ENCODE assay signal across 8 cellular contexts in the genomic region with DNA sequence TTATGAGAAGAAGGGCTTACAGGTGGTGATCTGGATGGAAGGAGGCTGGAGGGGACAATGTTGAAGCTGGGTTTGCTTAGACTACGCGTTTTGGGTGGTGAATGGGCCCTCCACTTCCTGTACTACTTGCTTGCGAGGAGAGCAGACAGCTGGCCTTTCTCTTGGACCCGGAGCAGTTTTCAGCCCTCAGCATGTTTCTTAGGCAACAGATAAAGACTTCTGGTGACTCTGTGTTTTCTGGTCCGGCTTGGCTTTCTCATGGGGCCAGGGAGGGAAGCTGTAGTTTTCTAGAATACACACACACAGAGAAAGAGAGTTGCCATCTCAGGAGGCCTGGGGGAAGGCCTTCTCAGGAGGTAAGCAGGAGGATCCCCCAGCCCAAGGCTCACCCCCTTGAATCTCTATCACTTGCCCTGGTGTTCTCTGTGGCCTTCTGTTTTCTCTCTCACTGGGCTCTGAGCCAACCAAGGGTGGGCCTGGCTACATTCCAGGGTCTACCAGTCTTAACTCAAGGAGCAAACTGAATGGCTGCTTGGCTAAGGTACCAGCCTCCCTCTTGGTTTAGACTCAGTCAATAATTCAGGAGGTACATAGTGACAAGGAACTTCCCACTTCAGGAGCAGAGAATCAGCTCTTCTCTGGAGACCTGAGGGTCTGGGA. TPM values are rescaled to one million over a fixed set of nuclear protein-coding genes. Genes with fewer than 3 reads are reported as not detected.
DNase-seq lines count a peak whose midpoint lies in the region; FAIRE-seq and TF ChIP-seq lines count a peak whose summit lies in the region.
"Had no signal": no experiment of that assay in that cellular context is flagged by ENCODE, and none has a peak within 500 bp of the region (broad histone marks: within the 10 kb centered on the region; RNA-seq: fewer than 3 reads in every experiment).

No MANE protein-coding gene starts in this region.

- H3K4me3 ChIP-seq in Peyer's patch (peak overlapping the region in 1 of 4 donors; percentile 4), esophagus squamous epithelium (peak overlapping the region in 1 of 4 donors; percentile 13)

- H3K27me3 ChIP-seq in Peyer's patch (no peaks in the 10 kb centered on the region), esophagus squamous epithelium (no peaks in the 10 kb centered on the region)

- DNase-seq in HT-29 (ENCODE audit: low spot score) = peak; percentile 45
- peak in 2 of 3 donors; percentile 36 to 54 for DNase-seq in Peyer's patch
- no peak for DNase-seq in esophagus squamous epithelium (lab: John Stamatoyannopoulos, UW)
- peak; percentile 21 for DNase-seq in renal cortical epithelial cell (ENCODE audit: low read depth)
- DNase-seq in germinal center (ENCODE audit: low spot score) = no peak
- no peak for DNase-seq in NCI-H345 treated with DMSO at 0.1 percent for 48 hours (lab: John Stamatoyannopoulos, UW; ENCODE audit: unreplicated experiment)
- no peak for DNase-seq in frontal cortex (ENCODE audit: low spot score in 2 of 2)

- TF ChIP-seq CTCF in Peyer's patch (IDR thresholded peaks at IDR 0.05) (no peak), esophagus squamous epithelium (IDR thresholded peaks at IDR 0.05) (no peak)

- H3K27ac ChIP-seq in Peyer's patch (peak overlapping the region; percentile 13 to 67 (median 56)), esophagus squamous epithelium (peak overlapping the region in 3 of 4 donors; percentile 38 to 81 (median 72))

- H3K9me3 ChIP-seq in Peyer's patch (no peaks in the 10 kb centered on the region), esophagus squamous epithelium (no peaks in the 10 kb centered on the region)

- intact Hi-C loops in esophagus squamous epithelium (cut with DNase I) = no loop called here

- WGBS in esophagus squamous epithelium, 2 donors = 33 to 68% methylated on average over 4 to 5 of the region's 5 CpGs

- H3K36me3 ChIP-seq in Peyer's patch (peaks cover 0 to 16% (median 0%) of the 10 kb centered on the region in 3 donors), esophagus squamous epithelium (peaks cover 0 to 18% (median 0%) of the 10 kb centered on the region in 3 donors)

- H3K4me1 ChIP-seq in Peyer's patch (peaks cover 3 to 38% (median 19%) of the 10 kb centered on the region in 4 donors), esophagus squamous epithelium (peaks cover 18 to 44% (median 28%) of the 10 kb centered on the region in 3 donors)

- no peak for FAIRE-seq in frontal cortex (lab: Jason Lieb, UNC)
- FAIRE-seq: keratinocyte had no signal

- TF ChIP-seq POLR2A in Peyer's patch (IDR thresholded peaks at IDR 0.05) = no peak
- TF ChIP-seq POLR2A in esophagus squamous epithelium (IDR thresholded peaks at IDR 0.05) = no peak

RNA-seq across cellular contexts. Expression of a gene that starts 2.4 kb away (rescaled TPM):
- total RNA-seq in HT-29 (2014; rRNA removed; shearing (Covaris generic)) = 43.5 and 45.5 TPM in 2 replicates
- 10 to 100 TPM; 30.6 to 70.1 (median 47.2) TPM for total RNA-seq in Peyer's patch
- 10 to 100 TPM; 12.7 to 27.5 (median 21.2) TPM for total RNA-seq in esophagus squamous epithelium
- total RNA-seq in renal cortical epithelial cell = 21.0 and 23.8 TPM in 2 replicates
- total RNA-seq in frontal cortex = 19.2 TPM

RNA-seq across cellular contexts. Expression of a gene that starts 2.5 kb away (rescaled TPM):
- total RNA-seq in HT-29 (2014; rRNA removed; shearing (Covaris generic)) = 0.79 and 1.3 TPM in 2 replicates
- total RNA-seq in Peyer's patch (under 1 TPM in 2 of 4 donors, not detected in 2; 0.35 to 0.38 TPM), esophagus squamous epithelium (under 1 TPM; 0.09 to 0.40 (median 0.21) TPM), renal cortical epithelial cell (0.35 and 0.80 TPM in 2 replicates), frontal cortex (1.2 TPM)

RNA-seq across cellular contexts. Expression of a gene that starts 21.1 kb away (rescaled TPM):
- total RNA-seq in HT-29 (2014; rRNA removed; shearing (Covaris generic)) = 94.0 and 95.6 TPM in 2 replicates
- 10 to 100 TPM; 56.7 to 91.4 (median 74.6) TPM for total RNA-seq in Peyer's patch
- total RNA-seq in esophagus squamous epithelium = 10 to 100 TPM; 37.0 to 61.5 (median 38.0) TPM
- 17.9 and 36.4 TPM in 2 replicates for total RNA-seq in renal cortical epithelial cell
- 24.1 TPM for total RNA-seq in frontal cortex

RNA-seq across cellular contexts. Expression of a gene that starts 27.0 kb away (rescaled TPM):
- total RNA-seq in HT-29 (2014; rRNA removed; shearing (Covaris generic)) = not detected in 2 replicates
- total RNA-seq in Peyer's patch (10 to 100 TPM in 3 of 4 donors, 1 to 10 TPM in 1; 5.4 to 24.3 (median 21.8) TPM), esophagus squamous epithelium (10 to 100 TPM in 2 of 4 donors, 1 to 10 TPM in 2; 3.3 to 47.3 (median 13.0) TPM), renal cortical epithelial cell (6.6 and 46.7 TPM in 2 replicates), frontal cortex (34.6 TPM)

RNA-seq across cellular contexts. Expression of a gene that starts 43.1 kb away (rescaled TPM):
- 93.9 and 102 TPM in 2 replicates for total RNA-seq in HT-29 (2014; rRNA removed; shearing (Covaris generic))
- 10 to 100 TPM; 64.6 to 90.8 (median 75.3) TPM for total RNA-seq in Peyer's patch
- 10 to 100 TPM; 68.6 to 89.6 (median 80.3) TPM for total RNA-seq in esophagus squamous epithelium
- total RNA-seq in renal cortical epithelial cell = 122 and 200 TPM in 2 replicates
- 137 TPM for total RNA-seq in frontal cortex

Comparison
In these comparisons a context has a peak if more than half of its experiments do, and no peak if none do; other contexts are left out.
1. DNase-seq: peak in HT-29 (single experiment), Peyer's patch (2 of 3) and renal cortical epithelial cell (single experiment); none in esophagus squamous epithelium (single experiment), germinal center (single experiment), NCI-H345 treated with DMSO at 0.1 percent for 48 hours (single experiment) and frontal cortex (0 of 2).